1 cellular context compared by ENCODE assay signal in genomic region chr5:175867587-175868347, GRCh38.
TF ChIP-seq lines count a peak whose summit lies in the region.

No MANE protein-coding gene starts in this region.

TF ChIP-seq in HepG2, 621 proteins besides CTCF, POLR2A, EP300 and RAD21 (continued from another document and continues in another):
- TF ChIP-seq THRA (CRISPR knock-in tag; IDR thresholded peaks at IDR 0.05; ENCODE audit: borderline replicate concordance) (peak; percentile 63; the same call in 1 of the 2 replicates), SIN3A (IDR thresholded peaks at IDR 0.05; ENCODE audit: borderline replicate concordance, low read depth, low read length) (peak; percentile 73), SETDB1 (CRISPR knock-in tag; IDR thresholded peaks at IDR 0.05; ENCODE audit: borderline replicate concordance) (no peak), NBN (conservative IDR thresholded peaks at IDR 0.05) (no peak), JARID2 (CRISPR knock-in tag; IDR thresholded peaks at IDR 0.05; ENCODE audit: insufficient replicate concordance) (no peak), ELF3 (CRISPR knock-in tag; IDR thresholded peaks at IDR 0.05) (peak; percentile 65), HNRNPK (IDR thresholded peaks at IDR 0.05; ENCODE audit: low read depth, low read length, poor library complexity, severe bottlenecking) (no peak), ETV6 (CRISPR knock-in tag; conservative IDR thresholded peaks at IDR 0.05) (no peak), NFKB2 (CRISPR knock-in tag; IDR thresholded peaks at IDR 0.05; ENCODE audit: borderline replicate concordance) (no peak), ZNF572 (CRISPR knock-in tag; IDR thresholded peaks at IDR 0.05) (no peak), AGO1 (IDR thresholded peaks at IDR 0.05; ENCODE audit: low read depth, low read length, poor library complexity, severe bottlenecking) (no peak), IKZF4 (CRISPR knock-in tag; IDR thresholded peaks at IDR 0.05; ENCODE audit: borderline replicate concordance, low read depth, not compliant biosample characterization) (no peak), ZNF136 (CRISPR knock-in tag; IDR thresholded peaks at IDR 0.05; ENCODE audit: low read depth) (no peak; the same call in 1 of the 2 replicates), BATF2 (CRISPR knock-in tag; IDR thresholded peaks at IDR 0.05) (no peak), MXD4 (CRISPR knock-in tag; IDR thresholded peaks at IDR 0.05) (peak; percentile 78; the same call in 1 of the 2 replicates), CREB1 (IDR thresholded peaks at IDR 0.05) (no peak), CREB1 (CRISPR knock-in tag; IDR thresholded peaks at IDR 0.05) (no peak), KDM2A (CRISPR knock-in tag; IDR thresholded peaks at IDR 0.05; ENCODE audit: borderline replicate concordance, low read depth) (peak; percentile 61; the same call in 1 of the 2 replicates), SCMH1 (CRISPR knock-in tag; IDR thresholded peaks at IDR 0.05; ENCODE audit: borderline replicate concordance) (no peak), ZNF343 (CRISPR knock-in tag; IDR thresholded peaks at IDR 0.05) (no peak), ZBTB4 (CRISPR knock-in tag; IDR thresholded peaks at IDR 0.05; ENCODE audit: borderline replicate concordance) (no peak), ZNF772 (CRISPR knock-in tag; IDR thresholded peaks at IDR 0.05) (peak; percentile 68; the same call in 1 of the 2 replicates), ZNF205 (CRISPR knock-in tag; IDR thresholded peaks at IDR 0.05) (0 out of 2 replicates have a peak, but pooled peaks have one; percentile 54), ZNF260 (CRISPR knock-in tag; IDR thresholded peaks at IDR 0.05; ENCODE audit: borderline replicate concordance, low read depth) (no peak), ZNF550 (CRISPR knock-in tag; IDR thresholded peaks at IDR 0.05; ENCODE audit: borderline replicate concordance) (no peak), NCOA5 (CRISPR knock-in tag; IDR thresholded peaks at IDR 0.05) (no peak), ZNF558 (CRISPR knock-in tag; IDR thresholded peaks at IDR 0.05; ENCODE audit: borderline replicate concordance) (no peak), ATF7-NPFF (CRISPR knock-in tag; IDR thresholded peaks at IDR 0.05; ENCODE audit: low read depth) (no peak), ZNF883 (CRISPR knock-in tag; IDR thresholded peaks at IDR 0.05; ENCODE audit: not compliant biosample characterization) (no peak), RFX5 (IDR thresholded peaks at IDR 0.05; ENCODE audit: low read depth, low read length) (no peak), SRY (CRISPR knock-in tag; IDR thresholded peaks at IDR 0.05) (no peak), ARHGAP35 (CRISPR knock-in tag; IDR thresholded peaks at IDR 0.05; ENCODE audit: borderline replicate concordance) (no peak), ZNF251 (CRISPR knock-in tag; IDR thresholded peaks at IDR 0.05) (no peak), ZBTB49 (CRISPR knock-in tag; IDR thresholded peaks at IDR 0.05; ENCODE audit: borderline replicate concordance) (peak; percentile 24; the same call in 1 of the 2 replicates), ZFP62 (CRISPR knock-in tag; IDR thresholded peaks at IDR 0.05) (no peak), FOXA3 (CRISPR knock-in tag; IDR thresholded peaks at IDR 0.05) (peak; percentile 75), AKAP8 (CRISPR knock-in tag; IDR thresholded peaks at IDR 0.05) (no peak), ZNF646 (CRISPR knock-in tag; IDR thresholded peaks at IDR 0.05) (peak; percentile 58; the same call in 1 of the 2 replicates), SPEN (CRISPR knock-in tag; IDR thresholded peaks at IDR 0.05; ENCODE audit: low read depth) (no peak), AGO2 (optimal IDR thresholded peaks at IDR 0.05; ENCODE audit: low read depth, low read length) (no peak), ZNF484 (CRISPR knock-in tag; IDR thresholded peaks at IDR 0.05; ENCODE audit: borderline replicate concordance, low read depth) (no peak), ATF2 (CRISPR knock-in tag; IDR thresholded peaks at IDR 0.05) (peak; percentile 38; the same call in 1 of the 2 replicates), TIGD3 (CRISPR knock-in tag; IDR thresholded peaks at IDR 0.05; ENCODE audit: borderline replicate concordance) (no peak), MXI1 (IDR thresholded peaks at IDR 0.05; ENCODE audit: borderline replicate concordance, low read depth, low read length) (peak; percentile 88; the same call in 2 of the 3 replicates), RXRA (CRISPR knock-in tag; IDR thresholded peaks at IDR 0.05) (peak; percentile 83), SMARCE1 (IDR thresholded peaks at IDR 0.05; ENCODE audit: borderline replicate concordance) (no peak), IRX3 (CRISPR knock-in tag; IDR thresholded peaks at IDR 0.05; ENCODE audit: borderline replicate concordance, low read depth) (0 out of 2 replicates have a peak, but pooled peaks have one; percentile 39)
